In the genomic region with DNA sequence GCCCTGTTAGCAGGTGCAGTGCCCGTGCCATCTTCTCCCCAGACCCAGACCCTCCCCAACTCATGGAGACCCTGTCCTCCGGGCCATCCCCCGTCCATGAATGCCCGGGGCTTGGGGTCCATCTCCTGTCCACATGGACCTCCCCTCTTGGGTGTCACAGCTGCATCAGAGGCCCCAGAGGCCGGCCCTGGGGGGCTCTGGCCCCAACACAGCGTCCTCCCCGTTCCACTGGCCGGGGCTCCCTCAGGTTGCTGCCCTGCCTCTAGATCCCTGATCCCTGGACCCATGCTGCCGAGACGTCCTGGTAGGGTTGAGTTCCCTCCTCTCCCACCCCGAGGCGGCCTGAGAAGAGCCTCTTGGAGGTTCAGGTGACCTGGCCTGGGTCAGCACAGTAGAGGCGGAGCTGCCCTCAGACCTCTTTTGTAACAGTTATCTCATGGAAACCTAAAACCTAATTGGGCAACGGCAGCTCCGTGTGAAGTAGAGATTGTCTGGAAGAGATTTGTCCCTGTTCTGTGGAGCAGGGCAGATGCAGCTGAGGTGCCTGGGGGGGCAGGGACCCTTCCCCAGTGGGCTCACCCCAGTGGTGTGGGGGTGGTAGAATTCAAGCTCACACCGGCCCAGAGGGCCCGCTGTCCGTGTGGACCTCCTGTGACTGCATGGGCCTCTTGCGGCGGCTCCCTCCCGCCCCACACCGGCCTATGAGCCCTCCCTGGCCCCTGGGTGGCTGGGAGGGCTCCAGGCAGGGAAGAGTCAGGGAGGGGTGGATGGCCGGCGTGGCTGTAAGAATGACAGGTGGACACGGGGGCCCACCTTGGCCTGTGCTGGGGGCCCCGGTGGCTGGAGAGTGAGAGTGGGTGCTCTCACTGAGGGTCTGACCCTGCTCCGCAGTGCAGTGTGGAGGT, we compare ENCODE assay signal across 15 cellular contexts. TPM values are rescaled to one million over a fixed set of nuclear protein-coding genes. Genes with fewer than 3 reads are reported as not detected.
DNase-seq lines count a peak whose midpoint lies in the region; ATAC-seq and TF ChIP-seq lines count a peak whose summit lies in the region.
"Had no signal": no experiment of that assay in that cellular context is flagged by ENCODE, and none has a peak within 500 bp of the region (broad histone marks: within the 10 kb centered on the region; RNA-seq: fewer than 3 reads in every experiment).

No MANE protein-coding gene starts in this region.

- in situ Hi-C loops in GM23248 (cut with MboI): no loop called here

- no peaks in the 10 kb centered on the region for H3K27me3 ChIP-seq in WERI-Rb-1 (ENCODE audit: insufficient read depth, low read depth, severe bottlenecking)
- no peaks in the 10 kb centered on the region for H3K27me3 ChIP-seq in heart left ventricle
- no peaks in the 10 kb centered on the region for H3K27me3 ChIP-seq in naive thymus-derived CD4-positive, alpha-beta T cell (ENCODE audit: control insufficient read depth in 2 of 2, insufficient read depth in 2 of 2, low read length in 2 of 2)
- H3K27me3 ChIP-seq in tibial nerve: no peaks in the 10 kb centered on the region
- H3K27me3 ChIP-seq in GM23248 (replicated peaks; ENCODE audit: insufficient read depth): no peaks in the 10 kb centered on the region

- 0 out of 2 replicates have a peak overlapping the region, but pooled peaks have one; percentile 26 for H3K27ac ChIP-seq in WERI-Rb-1
- peak overlapping the region in 1 of 12 donors; percentile 37 for H3K27ac ChIP-seq in heart left ventricle
- no peak overlapping the region for H3K27ac ChIP-seq in naive thymus-derived CD4-positive, alpha-beta T cell (ENCODE audit: low read depth, low read length)
- peak overlapping the region in 3 of 4 donors; percentile 37 to 61 (median 61) for H3K27ac ChIP-seq in tibial nerve
- H3K27ac ChIP-seq in GM23248: no peak overlapping the region

- no peak for TF ChIP-seq EP300 in tibial nerve (IDR thresholded peaks at IDR 0.05)

- intact Hi-C loops in heart left ventricle (cut with DNase I): no loop called here
- intact Hi-C loops in naive thymus-derived CD4-positive, alpha-beta T cell (cut with micrococcal nuclease): no loop called here

- H3K4me2 ChIP-seq in GM23248 (ENCODE audit: unreplicated experiment): no peak overlapping the region
- H3K4me2 ChIP-seq: SK-N-SH had no signal

- TF ChIP-seq CTCF in WERI-Rb-1 (IDR thresholded peaks at IDR 0.05; ENCODE audit: low read depth, low read length): no peak
- no peak for TF ChIP-seq CTCF in heart left ventricle (IDR thresholded peaks at IDR 0.05)
- TF ChIP-seq CTCF in tibial nerve (IDR thresholded peaks at IDR 0.05): no peak

- H3K4me1 ChIP-seq in heart left ventricle: peaks cover 9 to 65% (median 39%) of the 10 kb centered on the region in 12 donors
- peaks cover 13 to 36% of the 10 kb centered on the region in 2 donors for H3K4me1 ChIP-seq in naive thymus-derived CD4-positive, alpha-beta T cell (ENCODE audit: control insufficient read depth in 2 of 2, insufficient read depth in 2 of 2, low read length in 2 of 2)
- peaks cover 4 to 73% (median 39%) of the 10 kb centered on the region in 4 donors for H3K4me1 ChIP-seq in tibial nerve
- H3K4me1 ChIP-seq in GM23248 (ENCODE audit: insufficient read depth): peaks cover 14% of the 10 kb centered on the region

- 70 to 84% (median 83%) methylated on average over 15 to 27 of the region's 27 CpGs for WGBS in heart left ventricle, 4 donors
- 68 to 71% methylated on average over 19 to 25 of the region's 27 CpGs for WGBS in tibial nerve, 2 donors
- WGBS in GM23248 (ENCODE audit: low coverage in 1 of 2, low lambda C conversion rate in 2 of 2, missing lambda C conversion rate in 2 of 2), 2 experiments: 83 to 86% methylated on average over 20 to 26 of the region's 27 CpGs

- DNase-seq in WERI-Rb-1 (no peak), heart left ventricle (peak in 3 of 5 donors; percentile 21 to 57 (median 22)), tibial nerve (ENCODE audit: low spot score in 2 of 2) (no peak), GM23248 (no peak), erythroblast (lab: John Stamatoyannopoulos, UW) (no peak)
- DNase-seq in naive thymus-derived CD4-positive, alpha-beta T cell: no peak
- DNase-seq: activated CD4-positive, alpha-beta memory T cell treated with anti-CD3 and anti-CD28 coated beads for 36 hours; activated T-cell treated with anti-CD3 and anti-CD28 coated beads, Interleukin-2, amount 50 U/mL, for 48 hours; DMS79; NCI-H2081; OCI-M1; SK-N-SH; stimulated activated CD4-positive, alpha-beta T cell treated with anti-CD3 and anti-CD28 coated beads, Interleukin-12 subunit alpha, Interleukin-12 subunit beta, amount 100 ng/mL, for 4 hours had no signal

- peak overlapping the region in 5 of 9 donors; percentile 57 to 83 (median 72) for H3K27ac Mint-ChIP-seq in naive thymus-derived CD4-positive, alpha-beta T cell
- H3K27ac Mint-ChIP-seq: activated CD4-positive, alpha-beta memory T cell treated with anti-CD3 and anti-CD28 coated beads for 36 hours had no signal

- peak overlapping the region in 1 of 10 donors; percentile 6 for H3K4me3 Mint-ChIP-seq in naive thymus-derived CD4-positive, alpha-beta T cell
- H3K4me3 Mint-ChIP-seq: activated CD4-positive, alpha-beta memory T cell treated with anti-CD3 and anti-CD28 coated beads for 36 hours had no signal

- no peak overlapping the region for H3K4me3 ChIP-seq in WERI-Rb-1 (ENCODE audit: low read depth, low read length)
- H3K4me3 ChIP-seq in heart left ventricle: no peak overlapping the region
- H3K4me3 ChIP-seq in naive thymus-derived CD4-positive, alpha-beta T cell (ENCODE audit: low read length): no peak overlapping the region
- no peak overlapping the region for H3K4me3 ChIP-seq in tibial nerve
- H3K4me3 ChIP-seq in GM23248: no peak overlapping the region
- H3K4me3 ChIP-seq: BLaER1 treated with 17β-estradiol and CSF1 and Interleukin-3, amounts not matched to agents 10 nM and 100 nM had no signal

- TF ChIP-seq POLR2A in heart left ventricle (IDR thresholded peaks at IDR 0.05) (no peak), tibial nerve (IDR thresholded peaks at IDR 0.05) (no peak), erythroblast (IDR thresholded peaks at IDR 0.05; ENCODE audit: low read length) (no peak)

- no peak overlapping the region for H3K9ac ChIP-seq in GM23248
- H3K9ac ChIP-seq: SK-N-SH had no signal

- no peak overlapping the region for H2AFZ ChIP-seq in GM23248

- peaks cover 82% of the 10 kb centered on the region for H3K79me2 ChIP-seq in GM23248 (ENCODE audit: insufficient read depth)

- no peaks in the 10 kb centered on the region for H3F3A ChIP-seq in GM23248 (ENCODE audit: insufficient read depth)

- no peaks in the 10 kb centered on the region for H3K9me3 ChIP-seq in WERI-Rb-1 (ENCODE audit: severe bottlenecking)
- no peaks in the 10 kb centered on the region for H3K9me3 ChIP-seq in heart left ventricle
- H3K9me3 ChIP-seq in naive thymus-derived CD4-positive, alpha-beta T cell (ENCODE audit: control insufficient read depth in 2 of 3, low read length in 3 of 3): no peaks in the 10 kb centered on the region
- no peaks in the 10 kb centered on the region for H3K9me3 ChIP-seq in tibial nerve
- H3K9me3 ChIP-seq in GM23248 (ENCODE audit: low read depth): no peaks in the 10 kb centered on the region
- H3K9me3 ChIP-seq: SK-N-SH had no signal

- H3K4me1 Mint-ChIP-seq in naive thymus-derived CD4-positive, alpha-beta T cell: peaks cover 8 to 59% (median 29%) of the 10 kb centered on the region in 7 donors

- CTCF ChIA-PET in naive thymus-derived CD4-positive, alpha-beta T cell (lab: Charles Lee): no interaction called here

- no peaks in the 10 kb centered on the region for H4K20me1 ChIP-seq in GM23248 (ENCODE audit: insufficient read depth)

- no peaks in the 10 kb centered on the region for H3K27me3 Mint-ChIP-seq in naive thymus-derived CD4-positive, alpha-beta T cell
- H3K27me3 Mint-ChIP-seq: activated CD4-positive, alpha-beta memory T cell treated with anti-CD3 and anti-CD28 coated beads for 36 hours had no signal

- ATAC-seq in heart left ventricle: peak in 2 of 4 donors; percentile 7 to 23
- ATAC-seq in naive thymus-derived CD4-positive, alpha-beta T cell: no peak
- ATAC-seq in HG02840 (IDR thresholded peaks at IDR 0.05; ENCODE audit: low FRiP score, unreplicated experiment): no peak

- no peaks in the 10 kb centered on the region for H3K9me3 Mint-ChIP-seq in naive thymus-derived CD4-positive, alpha-beta T cell
- H3K9me3 Mint-ChIP-seq: activated CD4-positive, alpha-beta memory T cell treated with anti-CD3 and anti-CD28 coated beads for 36 hours had no signal

- peaks cover 0 to 5% (median 4%) of the 10 kb centered on the region in 5 donors for H3K36me3 Mint-ChIP-seq in naive thymus-derived CD4-positive, alpha-beta T cell

- H3K9me2 ChIP-seq in GM23248 (ENCODE audit: insufficient read depth): no peaks in the 10 kb centered on the region
- H3K9me2 ChIP-seq: SK-N-SH had no signal

- H3K36me3 ChIP-seq in WERI-Rb-1 (no peaks in the 10 kb centered on the region; the same call in none of the 2 replicates), heart left ventricle (peaks cover 0 to 6% (median 0%) of the 10 kb centered on the region in 9 donors), tibial nerve (peaks cover 0 to 4% (median 0%) of the 10 kb centered on the region in 3 donors), GM23248 (ENCODE audit: low read depth) (no peaks in the 10 kb centered on the region)
- peaks cover 0 to 7% (median 0%) of the 10 kb centered on the region in 3 experiments for H3K36me3 ChIP-seq in naive thymus-derived CD4-positive, alpha-beta T cell (ENCODE audit: control insufficient read depth in 2 of 3, insufficient read depth in 3 of 3, low read length in 3 of 3)

- POLR2A ChIA-PET in naive thymus-derived CD4-positive, alpha-beta T cell (lab: Charles Lee): no interaction called here

RNA-seq across cellular contexts. Expression of a gene that starts 56.1 kb away (rescaled TPM):
- total RNA-seq in heart left ventricle (10 to 100 TPM; 28.8 to 52.7 (median 41.3) TPM), tibial nerve (100 to 1,000 TPM in 1 of 4 donors, 10 to 100 TPM in 3; 62.8 to 100 (median 72.2) TPM)
- polyA plus RNA-seq in heart left ventricle (10 to 100 TPM; 16.9 to 28.7 TPM), GM23248 (2016; fragmentation: Nextera tagmentation; extraction: Ambion mirVana) (3.8 and 4.0 TPM in 2 replicates)
- 100 to 1,000 TPM in 2 of 5 experiments, 10 to 100 TPM in 3; 63.4 to 278 (median 97.9) TPM for total RNA-seq in naive thymus-derived CD4-positive, alpha-beta T cell
- under 1 TPM; 0.61 to 0.92 TPM for polyA plus RNA-seq in naive thymus-derived CD4-positive, alpha-beta T cell
- total RNA-seq in GM23248 (2014; rRNA removed; shearing (Covaris generic)): 23.1 and 26.8 TPM in 2 replicates

Comparison
In these comparisons a context has a peak if more than half of its experiments do, and no peak if none do; other contexts are left out.
1. DNase-seq: peak in heart left ventricle (3 of 5); none in WERI-Rb-1 (single experiment), naive thymus-derived CD4-positive, alpha-beta T cell (0 of 9), tibial nerve (0 of 2), GM23248 (single experiment) and erythroblast (0 of 2).
2. H3K27ac ChIP-seq: peak in WERI-Rb-1 (single experiment) and tibial nerve (3 of 4); none in naive thymus-derived CD4-positive, alpha-beta T cell (single experiment) and GM23248 (single experiment).